34 cellular contexts compared by ENCODE assay signal in genomic region chr13:56317839-56318238, GRCh38.
"Had no signal": no experiment of that assay in that cellular context is flagged by ENCODE, and none has a peak within 500 bp of the region (broad histone marks: within the 10 kb centered on the region; RNA-seq: fewer than 3 reads in every experiment).

No MANE protein-coding gene starts in this region.

- H3K4me1 Mint-ChIP-seq: activated CD4-positive, alpha-beta T cell treated with anti-CD3 and anti-CD28 coated beads, Interleukin-2, amount 10 ng/mL, durations not matched to agents 24 days and 14 days; activated naive CD8-positive, alpha-beta T cell treated with anti-CD3 and anti-CD28 coated beads for 36 hours; T-helper 17 cell had no signal

- H3K9me3 ChIP-seq: ascending aorta, colonic mucosa, gastrocnemius medialis, left ventricle myocardium inferior, right atrium auricular region, testis, uterus had no signal

- H3K27me3 ChIP-seq: ascending aorta, cardiac muscle cell, colonic mucosa, gastrocnemius medialis, right atrium auricular region, testis, uterus had no signal

- H3K27me3 Mint-ChIP-seq: activated CD4-positive, alpha-beta memory T cell treated with anti-CD3 and anti-CD28 coated beads for 36 hours; activated CD4-positive, alpha-beta T cell treated with anti-CD3 and anti-CD28 coated beads, Interleukin-2, amount 10 ng/mL, durations not matched to agents 24 days and 14 days; activated naive CD8-positive, alpha-beta T cell treated with anti-CD3 and anti-CD28 coated beads for 36 hours; brain; natural killer cell treated with Interleukin-12 subunit alpha and Interleukin-12 subunit beta and Interleukin-15 and Interleukin-18, amount 100 ng/mL, for 72 hours; T-helper 17 cell had no signal

- H3K27ac Mint-ChIP-seq: activated CD4-positive, alpha-beta memory T cell treated with anti-CD3 and anti-CD28 coated beads for 36 hours; activated CD4-positive, alpha-beta T cell treated with anti-CD3 and anti-CD28 coated beads, Interleukin-2, amount 10 ng/mL, durations not matched to agents 24 days and 14 days; activated naive CD4-positive, alpha-beta T cell treated with anti-CD3 and anti-CD28 coated beads for 36 hours; activated naive CD8-positive, alpha-beta T cell treated with anti-CD3 and anti-CD28 coated beads for 36 hours; activated T-helper 1 cell treated with anti-CD3 and anti-CD28 coated beads, Interleukin-12 subunit alpha, Interleukin-12 subunit beta, Interleukin-2, Interleukin-4 antibody, amounts not matched to agents 30 ng/mL and 10 ng/mL and 1 ng/mL, durations not matched to agents 14 hours and 24 hours and 36 hours; brain; natural killer cell treated with Interleukin-12 subunit alpha and Interleukin-12 subunit beta and Interleukin-15 and Interleukin-18, amount 100 ng/mL, for 72 hours; T-helper 17 cell had no signal

- H3K36me3 Mint-ChIP-seq: activated CD4-positive, alpha-beta memory T cell treated with anti-CD3 and anti-CD28 coated beads for 36 hours; activated naive CD8-positive, alpha-beta T cell treated with anti-CD3 and anti-CD28 coated beads for 36 hours; brain; natural killer cell treated with Interleukin-12 subunit alpha and Interleukin-12 subunit beta and Interleukin-15 and Interleukin-18, amount 100 ng/mL, for 72 hours had no signal

- H3K79me2 ChIP-seq: parathyroid adenoma had no signal

- H2AFZ ChIP-seq: parathyroid adenoma had no signal

- H3K27ac ChIP-seq: ascending aorta, cardiac muscle cell, colonic mucosa, dorsolateral prefrontal cortex, gastrocnemius medialis, left ventricle myocardium inferior, parathyroid adenoma, right atrium auricular region, testis, uterus, WERI-Rb-1 had no signal

- H3K4me1 ChIP-seq: ascending aorta, colonic mucosa, gastrocnemius medialis, left ventricle myocardium inferior, parathyroid adenoma, right atrium auricular region, testis, uterus had no signal

- DNase-seq: activated CD4-positive, alpha-beta memory T cell treated with anti-CD3 and anti-CD28 coated beads for 36 hours; activated CD4-positive, alpha-beta T cell treated with anti-CD3 and anti-CD28 coated beads, Interleukin-2, amount 10 ng/mL, durations not matched to agents 24 days and 14 days; activated CD4-positive, CD25-positive, alpha-beta regulatory T cell treated with anti-CD3 and anti-CD28 coated beads, Interleukin-2, amount 50 U/mL, for 72 hours; activated CD8-positive, alpha-beta memory T cell treated with anti-CD3 and anti-CD28 coated beads, Interleukin-2, amount 50 U/mL, for 4 hours; activated effector memory CD4-positive, alpha-beta T cell treated with anti-CD3 and anti-CD28 coated beads, Interleukin-2, amount 50 U/mL, for 16 hours; activated naive CD4-positive, alpha-beta T cell treated with anti-CD3 and anti-CD28 coated beads for 36 hours; activated naive CD8-positive, alpha-beta T cell treated with anti-CD3 and anti-CD28 coated beads for 36 hours; activated T-cell treated with anti-CD3 and anti-CD28 coated beads, Interleukin-2, amount 50 U/mL, for 1 hour; cerebellar nuclear complex; colonic mucosa; dorsolateral prefrontal cortex; effector memory CD4-positive, alpha-beta T cell; erythroblast; gastrocnemius medialis; glutamatergic neuron; left ventricle myocardium inferior; mucosa of descending colon; stimulated activated CD4-positive, alpha-beta T cell treated with anti-CD3 and anti-CD28 coated beads, Interleukin-2, amount 100 ng/mL, for 48 hours; stimulated activated naive CD4-positive, alpha-beta T cell treated with Interleukin-2 at 50 U/mL for 16 hours; T-helper 17 cell; T1000; testis; trophoblast cell; uterus; WERI-Rb-1 had no signal

- H3K4me3 Mint-ChIP-seq: activated CD4-positive, alpha-beta memory T cell treated with anti-CD3 and anti-CD28 coated beads for 36 hours; activated CD4-positive, alpha-beta T cell treated with anti-CD3 and anti-CD28 coated beads, Interleukin-2, amount 10 ng/mL, durations not matched to agents 24 days and 14 days; activated naive CD4-positive, alpha-beta T cell treated with anti-CD3 and anti-CD28 coated beads for 36 hours; activated naive CD8-positive, alpha-beta T cell treated with anti-CD3 and anti-CD28 coated beads for 36 hours; activated T-helper 1 cell treated with anti-CD3 and anti-CD28 coated beads, Interleukin-12 subunit alpha, Interleukin-12 subunit beta, Interleukin-2, Interleukin-4 antibody, amounts not matched to agents 30 ng/mL and 10 ng/mL and 1 ng/mL, durations not matched to agents 14 hours and 24 hours and 36 hours; brain; natural killer cell treated with Interleukin-12 subunit alpha and Interleukin-12 subunit beta and Interleukin-15 and Interleukin-18, amount 100 ng/mL, for 72 hours; T-helper 17 cell had no signal

- FAIRE-seq: islet of Langerhans had no signal

- H3K9me3 Mint-ChIP-seq: brain had no signal

- H3K36me3 ChIP-seq: ascending aorta, cardiac muscle cell, colonic mucosa, gastrocnemius medialis, left ventricle myocardium inferior, right atrium auricular region, uterus, WERI-Rb-1 had no signal

- ATAC-seq: gastrocnemius medialis; mucosa of descending colon; natural killer cell treated with Interleukin-12 subunit alpha and Interleukin-12 subunit beta and Interleukin-15 and Interleukin-18, amount 100 ng/mL, for 72 hours; T-helper 17 cell had no signal

- H3K4me3 ChIP-seq: ascending aorta, cardiac muscle cell, colonic mucosa, dorsolateral prefrontal cortex, gastrocnemius medialis, left ventricle myocardium inferior, lung, mucosa of descending colon, right atrium auricular region, testis, uterus had no signal
